Comparison of ENCODE assay signal across 8 cellular contexts in genomic region chr1:40373323-40374283, GRCh38. TPM values are rescaled to one million over a fixed set of nuclear protein-coding genes. Genes with fewer than 3 reads are reported as not detected.
DNase-seq lines count a peak whose midpoint lies in the region; ATAC-seq and TF ChIP-seq lines count a peak whose summit lies in the region.

Gene SMAP2, plus strand, starts transcription at chr1:40373727. Its CDS starts 394 bp downstream, at chr1:40374121.

- H3K27ac ChIP-seq in KOPT-K1 (ENCODE audit: low read depth, low read length, poor library complexity, severe bottlenecking) (peak within 1 kb of the TSS; percentile 78), Peyer's patch (peak within 1 kb of the TSS; percentile 95 to 100 (median 98)), muscle layer of colon (ENCODE audit: low read depth, low read length) (peak within 1 kb of the TSS; percentile 64)

- no peaks in the 10 kb centered on the region for H3K36me3 ChIP-seq in KOPT-K1 (ENCODE audit: insufficient read depth, low read length)
- H3K36me3 ChIP-seq in Peyer's patch = no peaks in the 10 kb centered on the region
- no peaks in the 10 kb centered on the region for H3K36me3 ChIP-seq in muscle layer of colon (ENCODE audit: insufficient read depth, low read length)

- H3K4me1 ChIP-seq in Peyer's patch = peaks cover 0 to 21% (median 2%) of the 10 kb centered on the region in 4 donors
- H3K4me1 ChIP-seq in muscle layer of colon (ENCODE audit: insufficient read depth, low read length) = peaks cover 4% of the 10 kb centered on the region

- ATAC-seq in GM21737 (IDR thresholded peaks at IDR 0.05; ENCODE audit: unreplicated experiment) = peak; percentile 84
- peak; percentile 98 for ATAC-seq in esophagus mucosa

- H3K4me3 ChIP-seq in Peyer's patch = peak within 1 kb of the TSS; percentile 93 to 100 (median 96)
- H3K4me3 ChIP-seq in muscle layer of colon (ENCODE audit: low read depth in 1 of 2, low read length in 2 of 2) = peak within 1 kb of the TSS; percentile 81 to 96

- peak within 1 kb of the TSS; percentile 71 for H3K9ac ChIP-seq in muscle layer of colon (ENCODE audit: low read length)

- DNase-seq in DMS53 (lab: John Stamatoyannopoulos, UW) (peak; percentile 98), Peyer's patch (peak; percentile 97 to 98 (median 97))
- DNase-seq in activated T-cell treated with anti-CD3 and anti-CD28 coated beads, Interleukin-2, amount 50 U/mL, for 48 hours = peak; percentile 96 to 97
- DNase-seq in stimulated activated CD8-positive, alpha-beta memory T cell treated with anti-CD3 and anti-CD28 coated beads, Interleukin-7, amount 100 ng/mL, for 24 hours (ENCODE audit: low read depth) = peak; percentile 85

- no peak for TF ChIP-seq CTCF in Peyer's patch (IDR thresholded peaks at IDR 0.05)

- H3K27me3 ChIP-seq in Peyer's patch (no peaks in the 10 kb centered on the region), muscle layer of colon (ENCODE audit: control insufficient read depth in 1 of 2, insufficient read depth in 2 of 2, low read length in 2 of 2) (no peaks in the 10 kb centered on the region)

- TF ChIP-seq POLR2A in Peyer's patch (IDR thresholded peaks at IDR 0.05) = peak; percentile 67 to 86

- H3K9me3 ChIP-seq in KOPT-K1 (ENCODE audit: insufficient read depth, low read length, poor library complexity, severe bottlenecking) (no peaks in the 10 kb centered on the region), Peyer's patch (no peaks in the 10 kb centered on the region), muscle layer of colon (ENCODE audit: low read length) (no peaks in the 10 kb centered on the region)

RNA-seq across cellular contexts. Expression of gene SMAP2, which starts in this region (rescaled TPM):
- total RNA-seq in Peyer's patch (100 to 1,000 TPM in 1 of 4 donors, 10 to 100 TPM in 3; 24.7 to 170 (median 33.7) TPM), esophagus mucosa (17.9 TPM)

Comparison
In these comparisons a context has a peak if more than half of its experiments do, and no peak if none do; other contexts are left out.
1. Peak in every context shown above with its lines: DNase-seq, ATAC-seq, H3K4me3 ChIP-seq and H3K27ac ChIP-seq.